In the genomic region with DNA sequence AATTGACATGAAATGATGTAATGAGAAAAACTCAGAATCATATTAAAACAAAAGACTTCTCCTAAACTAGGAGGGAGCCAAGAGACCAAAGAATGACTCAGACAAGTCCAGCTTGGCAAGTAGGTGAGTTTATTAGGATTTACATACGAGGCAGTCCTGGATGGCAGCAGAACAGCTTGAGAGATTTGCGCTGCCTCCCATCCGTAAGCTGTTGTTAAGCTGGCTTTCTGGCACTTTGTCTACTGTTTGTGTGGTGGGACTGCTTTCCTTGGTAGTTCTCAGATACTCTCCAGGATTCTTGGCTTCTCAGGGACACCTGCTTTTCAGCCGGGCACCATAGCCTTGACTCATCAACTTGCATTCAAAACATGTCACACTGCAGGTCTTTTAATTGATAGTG, we compare ENCODE assay signal across 26 cellular contexts.
"Had no signal": no experiment of that assay in that cellular context is flagged by ENCODE, and none has a peak within 500 bp of the region (broad histone marks: within the 10 kb centered on the region; RNA-seq: fewer than 3 reads in every experiment).

No MANE protein-coding gene starts in this region.

- H3K9me3 ChIP-seq: adrenal gland, breast epithelium, esophagus muscularis mucosa, heart right ventricle, pancreas, prostate gland, sigmoid colon, uterus had no signal

- ATAC-seq: foreskin keratinocyte; heart right ventricle; naive thymus-derived CD4-positive, alpha-beta T cell; pancreas; stimulated activated memory B cell treated with anti-CD40 and anti-IgM and Interleukin-4, amounts not matched to agents 10 μg/mL and 1 μg/mL and 100 μg/mL, for 72 hours; stimulated activated naive CD8-positive, alpha-beta T cell treated with anti-CD3 and anti-CD28 coated beads, Interleukin-15, amount 100 ng/mL, for 72 hours had no signal

- FAIRE-seq: pancreas, small intestine had no signal

- H3K27ac ChIP-seq: adrenal gland, breast epithelium, esophagus muscularis mucosa, foreskin keratinocyte, heart right ventricle, pancreas, prostate gland, sigmoid colon, uterus had no signal

- H3K27me3 ChIP-seq: adrenal gland, breast epithelium, esophagus muscularis mucosa, foreskin keratinocyte, heart right ventricle, pancreas, sigmoid colon, uterus had no signal

- H3K4me3 ChIP-seq: adrenal gland, breast epithelium, esophagus muscularis mucosa, heart right ventricle, pancreas, prostate gland, sigmoid colon, uterus had no signal

- H3K36me3 ChIP-seq: adrenal gland, breast epithelium, esophagus muscularis mucosa, heart right ventricle, pancreas, prostate gland, sigmoid colon, uterus had no signal

- DNase-seq: activated CD4-positive, alpha-beta T cell treated with anti-CD3 and anti-CD28 coated beads for 4 hours; activated CD4-positive, alpha-beta T cell treated with anti-CD3 and anti-CD28 coated beads, Interleukin-2, amount 50 U/mL, for 48 hours; activated CD8-positive, alpha-beta memory T cell treated with anti-CD3 and anti-CD28 coated beads for 24 hours; activated effector memory CD4-positive, alpha-beta T cell treated with anti-CD3 and anti-CD28 coated beads, Interleukin-2, amount 50 U/mL, for 16 hours; activated naive CD4-positive, alpha-beta T cell treated with anti-CD3 and anti-CD28 coated beads for 36 hours; activated naive CD8-positive, alpha-beta T cell treated with anti-CD3 and anti-CD28 coated beads for 36 hours; adrenal gland; aorta; central memory CD4-positive, alpha-beta T cell; foreskin keratinocyte; heart right ventricle; naive thymus-derived CD4-positive, alpha-beta T cell; retina; sigmoid colon; small intestine; stimulated activated CD4-positive, alpha-beta T cell treated with anti-CD3 and anti-CD28 coated beads, Interleukin-1b, Interleukin-23, amount 100 ng/mL, for 48 hours; stimulated activated CD4-positive, alpha-beta T cell treated with anti-CD3 and anti-CD28 coated beads, Interleukin-4, amount 100 ng/mL, for 4 hours; stimulated activated CD8-positive, alpha-beta memory T cell treated with anti-CD3 and anti-CD28 coated beads, Interleukin-4, amount 100 ng/mL, for 48 hours; stimulated activated naive CD8-positive, alpha-beta T cell treated with anti-CD3 and anti-CD28 coated beads, Interleukin-15, amount 100 ng/mL, for 72 hours; substantia nigra; uterus had no signal

- H3K4me1 ChIP-seq: adrenal gland, breast epithelium, foreskin keratinocyte, heart right ventricle, prostate gland, uterus had no signal
